In genomic region chr4:10056334-10057022, GRCh38 we compare ENCODE assay signal across 20 cellular contexts. TPM values are rescaled to one million over a fixed set of nuclear protein-coding genes. Genes with fewer than 3 reads are reported as not detected.
"Had no signal": no experiment of that assay in that cellular context is flagged by ENCODE, and none has a peak within 500 bp of the region (broad histone marks: within the 10 kb centered on the region; RNA-seq: fewer than 3 reads in every experiment).

No MANE protein-coding gene starts in this region.

- H3K9me3 Mint-ChIP-seq: activated naive CD4-positive, alpha-beta T cell treated with anti-CD3 and anti-CD28 coated beads for 36 hours; activated naive CD8-positive, alpha-beta T cell treated with anti-CD3 and anti-CD28 coated beads, Interleukin-2, amount 10 ng/mL, durations not matched to agents 7 days and 5 days; activated T-cell treated with anti-CD3 and anti-CD28 coated beads, Interleukin-2, amount 50 U/mL, for 72 hours; stimulated activated effector memory CD8-positive, alpha-beta T cell treated with anti-CD3 and anti-CD28 coated beads, Interleukin-12 subunit alpha, Interleukin-12 subunit beta, amount 100 ng/mL, for 72 hours had no signal

- H3K27ac ChIP-seq: dorsolateral prefrontal cortex, stomach, suprapubic skin, tibial nerve, vagina had no signal

- H3K9me3 ChIP-seq: heart right ventricle, stomach, tibial nerve, vagina had no signal

- H3K4me1 ChIP-seq: stomach, vagina had no signal

- H3K4me3 Mint-ChIP-seq: activated naive CD4-positive, alpha-beta T cell treated with anti-CD3 and anti-CD28 coated beads for 36 hours; activated naive CD8-positive, alpha-beta T cell treated with anti-CD3 and anti-CD28 coated beads, Interleukin-2, amount 10 ng/mL, durations not matched to agents 7 days and 5 days; activated T-cell treated with anti-CD3 and anti-CD28 coated beads, Interleukin-2, amount 50 U/mL, for 72 hours; brain; naive B cell; stimulated activated effector memory CD8-positive, alpha-beta T cell treated with anti-CD3 and anti-CD28 coated beads, Interleukin-12 subunit alpha, Interleukin-12 subunit beta, amount 100 ng/mL, for 72 hours; WTC11 had no signal

- H3K36me3 ChIP-seq: heart right ventricle, stomach, suprapubic skin, tibial nerve, vagina had no signal

- H3K27ac Mint-ChIP-seq: activated naive CD4-positive, alpha-beta T cell treated with anti-CD3 and anti-CD28 coated beads for 36 hours; activated naive CD8-positive, alpha-beta T cell treated with anti-CD3 and anti-CD28 coated beads, Interleukin-2, amount 10 ng/mL, durations not matched to agents 7 days and 5 days; activated T-cell treated with anti-CD3 and anti-CD28 coated beads, Interleukin-2, amount 50 U/mL, for 72 hours; stimulated activated effector memory CD8-positive, alpha-beta T cell treated with anti-CD3 and anti-CD28 coated beads, Interleukin-12 subunit alpha, Interleukin-12 subunit beta, amount 100 ng/mL, for 72 hours; WTC11 had no signal

- H3K36me3 Mint-ChIP-seq: brain, WTC11 had no signal

- H3K27me3 ChIP-seq: dorsolateral prefrontal cortex, heart right ventricle, stomach, suprapubic skin, tibial nerve, vagina had no signal

- DNase-seq: activated CD4-positive, alpha-beta T cell treated with anti-CD3 and anti-CD28 coated beads, Interleukin-2, amount 50 U/mL, for 48 hours; activated effector memory CD4-positive, alpha-beta T cell treated with Interleukin-2 at 50 U/mL for 16 hours; activated naive CD4-positive, alpha-beta T cell treated with anti-CD3 and anti-CD28 coated beads for 36 hours; activated naive CD8-positive, alpha-beta T cell treated with anti-CD3 and anti-CD28 coated beads, Interleukin-2, amount 10 ng/mL, durations not matched to agents 7 days and 5 days; activated T-cell treated with anti-CD3 and anti-CD28 coated beads, Interleukin-2, amount 50 U/mL, for 72 hours; amygdala; dorsolateral prefrontal cortex; heart right ventricle; naive B cell; small intestine; stimulated activated CD4-positive, alpha-beta T cell treated with anti-CD3 and anti-CD28 coated beads, Interleukin-2, amount 100 ng/mL, for 24 hours; stomach; T-helper 9 cell had no signal

- H3K4me3 ChIP-seq: dorsolateral prefrontal cortex, heart right ventricle, lung, stomach, suprapubic skin, tibial nerve, vagina had no signal

- H3K27me3 Mint-ChIP-seq: activated naive CD8-positive, alpha-beta T cell treated with anti-CD3 and anti-CD28 coated beads, Interleukin-2, amount 10 ng/mL, durations not matched to agents 7 days and 5 days had no signal

- H3K4me1 Mint-ChIP-seq: activated naive CD8-positive, alpha-beta T cell treated with anti-CD3 and anti-CD28 coated beads, Interleukin-2, amount 10 ng/mL, durations not matched to agents 7 days and 5 days; naive B cell; stimulated activated effector memory CD8-positive, alpha-beta T cell treated with anti-CD3 and anti-CD28 coated beads, Interleukin-12 subunit alpha, Interleukin-12 subunit beta, amount 100 ng/mL, for 72 hours had no signal

RNA-seq across cellular contexts. Expression of gene SLC2A9, which starts 35.2 kb away (rescaled TPM):
- total RNA-seq: WTC11 had no signal
